Comparison of ENCODE assay signal across 1 cellular context in genomic region chr1:46687095-46687659, GRCh38.
TF ChIP-seq lines count a peak whose summit lies in the region.

No MANE protein-coding gene starts in this region.

TF ChIP-seq in HEK293, 187 proteins besides CTCF, POLR2A, EP300 and RAD21 (continued from another document):
- no peak for TF ChIP-seq SALL2 (tag by site-specific recombination; IDR thresholded peaks at IDR 0.05; ENCODE audit: borderline replicate concordance)
- TF ChIP-seq PATZ1 (tag by site-specific recombination; IDR thresholded peaks at IDR 0.05) = no peak
- TF ChIP-seq ZNF548 (tag by site-specific recombination; IDR thresholded peaks at IDR 0.05) = no peak
- TF ChIP-seq OSR2 (tag by site-specific recombination; IDR thresholded peaks at IDR 0.05) = no peak
- TF ChIP-seq ZNF610 (tag by site-specific recombination; IDR thresholded peaks at IDR 0.05; ENCODE audit: borderline replicate concordance) = no peak
- TF ChIP-seq ZNF366 (tag by site-specific recombination; conservative IDR thresholded peaks at IDR 0.05) = peak; percentile 27; the same call in 1 of the 2 replicates
- TF ChIP-seq ZNF416 (tag by site-specific recombination; IDR thresholded peaks at IDR 0.05) = no peak
- 0 out of 2 replicates have a peak, but pooled peaks have one; percentile 47 for TF ChIP-seq ZNF843 (tag by site-specific recombination; IDR thresholded peaks at IDR 0.05)
